In genomic region chr1:195740862-195741261, GRCh38 we compare ENCODE assay signal across 22 cellular contexts.
A peak's percentile ranks its signal among the peaks of the same experiment; 100 is the strongest.
DNase-seq lines count a peak whose midpoint lies in the region; ATAC-seq, FAIRE-seq and TF ChIP-seq lines count a peak whose summit lies in the region.
"Had no signal": no experiment of that assay in that cellular context is flagged by ENCODE, and none has a peak within 500 bp of the region (broad histone marks: within the 10 kb centered on the region; RNA-seq: fewer than 3 reads in every experiment).

No MANE protein-coding gene starts in this region.

- H3K4me3 ChIP-seq in AG04449 (ENCODE audit: low read depth, low read length), result no peak overlapping the region
- H3K4me3 ChIP-seq in IMR-90 (ENCODE audit: insufficient read depth, low read depth, low read length), result no peak overlapping the region
- H3K4me3 ChIP-seq in astrocyte (ENCODE audit: insufficient read depth, low read depth, low read length), result no peak overlapping the region
- no peak overlapping the region for H3K4me3 ChIP-seq in upper lobe of left lung
- H3K4me3 ChIP-seq: GM12878, GM23338, MG63, SK-N-MC had no signal

- no peaks in the 10 kb centered on the region for H3K27me3 Mint-ChIP-seq in astrocyte (ENCODE audit: low read depth, unreplicated experiment)
- H3K27me3 Mint-ChIP-seq: CD4-positive, CD25-positive, alpha-beta regulatory T cell had no signal

- BruUV-seq in IMR-90 (replicated peaks; lab: Mats Ljungman, UMichigan), result no TSS peak

- intact Hi-C loops in IMR-90 (cut with micrococcal nuclease), result no loop called here

- no peak overlapping the region for H3K4me3 Mint-ChIP-seq in astrocyte (ENCODE audit: unreplicated experiment)
- H3K4me3 Mint-ChIP-seq: CD4-positive, CD25-positive, alpha-beta regulatory T cell; GM23338 had no signal

- H3K4me2 ChIP-seq in IMR-90 (ENCODE audit: low read depth, low read length), result no peak overlapping the region
- no peak overlapping the region for H3K4me2 ChIP-seq in astrocyte (ENCODE audit: low read length)

- CTCF ChIA-PET in AG04449 (lab: Yijun Ruan, JAX) (no interaction called here), IMR-90 (lab: Yijun Ruan, JAX) (no interaction called here)

- H3K4me1 Mint-ChIP-seq in astrocyte (ENCODE audit: low read depth, unreplicated experiment), result peaks cover 10% of the 10 kb centered on the region
- H3K4me1 Mint-ChIP-seq: CD4-positive, CD25-positive, alpha-beta regulatory T cell had no signal

- in situ Hi-C loops in IMR-90 (cut with MboI; ENCODE audit: low sequenced_read_pairs), result no loop called here

- no peak overlapping the region for H3K14ac ChIP-seq in IMR-90 (replicated peaks; ENCODE audit: low read depth, low read length)

- no peak overlapping the region for H4K91ac ChIP-seq in IMR-90 (ENCODE audit: insufficient read depth, low read depth, low read length)

- no CpG with 5 or more reads among the region's 1 CpG for WGBS in IMR-90 (ENCODE audit: extremely low coverage in 2 of 2, insufficient read length in 1 of 2), 2 experiments
- WGBS in upper lobe of left lung, 2 donors, result 71 to 85% methylated on average over 1 of the region's 1 CpG

- ATAC-seq in IMR-90 (ENCODE audit: low read depth) (peak; percentile 69), upper lobe of left lung (ENCODE audit: low FRiP score in 2 of 2) (no peak)
- ATAC-seq: GM12878, GM23338, HCT116, HepG2, Right ventricle myocardium inferior had no signal

- no peaks in the 10 kb centered on the region for H3K79me1 ChIP-seq in IMR-90 (ENCODE audit: low read depth in 1 of 2, low read length in 2 of 2)

- H3K4me1 ChIP-seq in IMR-90 (ENCODE audit: control insufficient read depth, insufficient read depth, low read length), result no peaks in the 10 kb centered on the region; the same call in 1 of the 2 replicates
- no peaks in the 10 kb centered on the region for H3K4me1 ChIP-seq in astrocyte (ENCODE audit: insufficient read depth, low read length)
- H3K4me1 ChIP-seq in upper lobe of left lung, result no peaks in the 10 kb centered on the region

- dilution Hi-C loops in IMR-90 (cut with HindIII; ENCODE audit: low sequenced_read_pairs, unreplicated experiment), result no loop called here

- POLR2A ChIA-PET in AG04449 (lab: Yijun Ruan, JAX) (no interaction called here), IMR-90 (lab: Charles Lee; ENCODE audit: unreplicated experiment) (no interaction called here)

- H4K8ac ChIP-seq in IMR-90 (ENCODE audit: low read depth in 2 of 2, low read length in 2 of 2), result peak overlapping the region in 1 of 2 experiments; percentile 30; a peak in 1 of 4 replicates

- TF ChIP-seq EP300 in upper lobe of left lung (IDR thresholded peaks at IDR 0.05), result no peak

- H2AK9ac ChIP-seq in IMR-90 (replicated peaks; ENCODE audit: low read depth, low read length, poor library complexity), result no peak overlapping the region

- H3K9ac ChIP-seq in IMR-90 (ENCODE audit: low read depth, low read length), result no peak overlapping the region
- H3K9ac ChIP-seq in astrocyte (ENCODE audit: low read length), result no peak overlapping the region

- H3K56ac ChIP-seq in IMR-90 (ENCODE audit: extremely low read depth, insufficient read depth, low read length), result no peak overlapping the region

- H2AFZ ChIP-seq in IMR-90 (replicated peaks; ENCODE audit: low read length, poor library complexity), result no peak overlapping the region
- H2AFZ ChIP-seq in astrocyte (ENCODE audit: low read depth, low read length), result no peak overlapping the region

- H2BK15ac ChIP-seq in IMR-90 (ENCODE audit: low read depth, low read length), result no peak overlapping the region

- DNase-seq in AG04449 (ENCODE audit: low read depth, low spot score), result peak; percentile 29
- peak; percentile 90 for DNase-seq in EL
- DNase-seq in IMR-90, result peak; percentile 64
- peak; percentile 31 for DNase-seq in astrocyte (ENCODE audit: low read depth)
- DNase-seq in upper lobe of left lung, result no peak
- no peak for DNase-seq in NOMO-1 treated with DMSO at 0.1 percent for 48 hours (lab: John Stamatoyannopoulos, UW; ENCODE audit: unreplicated experiment)
- DNase-seq in superior temporal gyrus (ENCODE audit: extremely low spot score), result no peak
- no peak for DNase-seq in dedifferentiated amniotic fluid mesenchymal stem cell (ENCODE audit: extremely low spot score)
- DNase-seq: CD4-positive, CD25-positive, alpha-beta regulatory T cell; DMS53; MG63; NCI-H1092 treated with DMSO at 0.1 percent for 48 hours; NCI-H2081 treated with DMSO at 0.1 percent for 48 hours; NCI-H510A treated with DMSO at 0.1 percent for 48 hours; NCI-H82 had no signal

- TF ChIP-seq POLR2A in IMR-90 (IDR thresholded peaks at IDR 0.05; ENCODE audit: low read depth, low read length) (no peak), upper lobe of left lung (IDR thresholded peaks at IDR 0.05) (no peak)

- TF ChIP-seq RAD21 in IMR-90 (IDR thresholded peaks at IDR 0.05; ENCODE audit: low read length), result no peak

- H2AK5ac ChIP-seq in IMR-90 (ENCODE audit: low read depth, low read length), result no peak overlapping the region

- FAIRE-seq in astrocyte (lab: Jason Lieb, UNC), result no peak
- FAIRE-seq: A204.1, GM12878, HepG2 had no signal

- TF ChIP-seq CTCF in AG04449 (IDR thresholded peaks at IDR 0.05; ENCODE audit: insufficient read depth, low read length, missing control alignments), result no peak
- TF ChIP-seq CTCF in IMR-90 (conservative IDR thresholded peaks at IDR 0.05; ENCODE audit: low read depth, low read length), result no peak
- no peak for TF ChIP-seq CTCF in astrocyte (IDR thresholded peaks at IDR 0.05; ENCODE audit: insufficient read depth, low read depth, low read length)
- no peak for TF ChIP-seq CTCF in upper lobe of left lung (IDR thresholded peaks at IDR 0.05)

- H3K9me3 ChIP-seq in IMR-90 (ENCODE audit: control insufficient read depth, insufficient read depth, low read length), result no peaks in the 10 kb centered on the region
- H3K9me3 ChIP-seq in astrocyte (ENCODE audit: insufficient read depth, low read depth, low read length), result no peaks in the 10 kb centered on the region
- no peaks in the 10 kb centered on the region for H3K9me3 ChIP-seq in upper lobe of left lung
- H3K9me3 ChIP-seq: MG63 had no signal

- no peak overlapping the region for H2BK20ac ChIP-seq in IMR-90 (ENCODE audit: low read depth, low read length)

- peak overlapping the region; percentile 17 for H2BK5ac ChIP-seq in IMR-90 (ENCODE audit: low read depth, low read length, poor library complexity, severe bottlenecking)

- H3K36me3 Mint-ChIP-seq in astrocyte (ENCODE audit: low read depth, unreplicated experiment), result no peaks in the 10 kb centered on the region
- H3K36me3 Mint-ChIP-seq: CD4-positive, CD25-positive, alpha-beta regulatory T cell had no signal

- no peaks in the 10 kb centered on the region for H4K20me1 ChIP-seq in IMR-90 (ENCODE audit: insufficient read depth, low read length)
- no peaks in the 10 kb centered on the region for H4K20me1 ChIP-seq in astrocyte (ENCODE audit: insufficient read depth, low read length)

- H3K4ac ChIP-seq in IMR-90 (ENCODE audit: low read depth, low read length), result no peak overlapping the region

- no peak overlapping the region for H2BK120ac ChIP-seq in IMR-90 (ENCODE audit: low read depth, low read length)

- no peaks in the 10 kb centered on the region for H3K9me1 ChIP-seq in IMR-90 (ENCODE audit: insufficient read depth, low read length)

- no peak overlapping the region for H3K23ac ChIP-seq in IMR-90 (ENCODE audit: low read depth, low read length)

- no peak overlapping the region for H3K18ac ChIP-seq in IMR-90 (ENCODE audit: low read depth, low read length)

- H3K27me3 ChIP-seq in IMR-90 (ENCODE audit: control insufficient read depth, insufficient read depth, low read length) (no peaks in the 10 kb centered on the region), astrocyte (ENCODE audit: insufficient read depth, low read length) (no peaks in the 10 kb centered on the region), upper lobe of left lung (no peaks in the 10 kb centered on the region)
- H3K27me3 ChIP-seq: MG63 had no signal

- H3K79me2 ChIP-seq in astrocyte (ENCODE audit: insufficient read depth, low read length), result no peaks in the 10 kb centered on the region

- no peak overlapping the region for H3K27ac Mint-ChIP-seq in astrocyte (ENCODE audit: unreplicated experiment)
- H3K27ac Mint-ChIP-seq: CD4-positive, CD25-positive, alpha-beta regulatory T cell; GM23338 had no signal

- H3K27ac ChIP-seq in IMR-90 (ENCODE audit: insufficient read depth, low read length) (no peak overlapping the region), astrocyte (ENCODE audit: low read depth, low read length) (no peak overlapping the region), upper lobe of left lung (no peak overlapping the region)
- H3K27ac ChIP-seq: SK-N-MC had no signal

- no peak overlapping the region for H4K5ac ChIP-seq in IMR-90 (ENCODE audit: low read depth, low read length)

- H3K36me3 ChIP-seq in IMR-90 (ENCODE audit: control insufficient read depth, insufficient read depth, low read length), result no peaks in the 10 kb centered on the region
- peaks cover 2% of the 10 kb centered on the region for H3K36me3 ChIP-seq in astrocyte (ENCODE audit: insufficient read depth, low read length)
- H3K36me3 ChIP-seq in upper lobe of left lung, result no peaks in the 10 kb centered on the region
- H3K36me3 ChIP-seq: MG63 had no signal

- H3K9me3 Mint-ChIP-seq in astrocyte (ENCODE audit: unreplicated experiment), result no peaks in the 10 kb centered on the region

TF ChIP-seq in IMR-90, 13 proteins besides CTCF, POLR2A, EP300 and RAD21:
- TF ChIP-seq NFE2L2 (IDR thresholded peaks at IDR 0.05; ENCODE audit: low read depth, low read length) (no peak), SMC3 (IDR thresholded peaks at IDR 0.05; ENCODE audit: low read depth, low read length) (no peak), MAZ (IDR thresholded peaks at IDR 0.05; ENCODE audit: borderline replicate concordance, low read depth, low read length) (no peak), MXI1 (IDR thresholded peaks at IDR 0.05; ENCODE audit: borderline replicate concordance, low read depth, low read length) (no peak), RCOR1 (IDR thresholded peaks at IDR 0.05; ENCODE audit: insufficient replicate concordance, low read length) (no peak), CEBPB (IDR thresholded peaks at IDR 0.05; ENCODE audit: low read depth, low read length) (no peak), BHLHE40 (IDR thresholded peaks at IDR 0.05; ENCODE audit: low read depth, low read length) (no peak), MAFK (IDR thresholded peaks at IDR 0.05; ENCODE audit: low read depth, low read length) (no peak), CHD1 (IDR thresholded peaks at IDR 0.05; ENCODE audit: low read depth, low read length) (no peak)

Comparison
In these comparisons a context has a peak if more than half of its experiments do, and no peak if none do; other contexts are left out.
1. DNase-seq: peak in AG04449 (single experiment), EL (single experiment), IMR-90 (single experiment) and astrocyte (single experiment); none in upper lobe of left lung (0 of 2), NOMO-1 treated with DMSO at 0.1 percent for 48 hours (single experiment), superior temporal gyrus (single experiment) and dedifferentiated amniotic fluid mesenchymal stem cell (single experiment).